In genomic region chr21:45365186-45365607, GRCh38 we compare ENCODE assay signal across 15 cellular contexts. TPM values are rescaled to one million over a fixed set of nuclear protein-coding genes. Genes with fewer than 3 reads are reported as not detected.
DNase-seq lines count a peak whose midpoint lies in the region; ATAC-seq and TF ChIP-seq lines count a peak whose summit lies in the region.
"Had no signal": no experiment of that assay in that cellular context is flagged by ENCODE, and none has a peak within 500 bp of the region (broad histone marks: within the 10 kb centered on the region; RNA-seq: fewer than 3 reads in every experiment).

No MANE protein-coding gene starts in this region.

- peak overlapping the region; percentile 92 for H2BK20ac ChIP-seq in IMR-90 (ENCODE audit: low read depth, low read length)

- peaks cover 53% of the 10 kb centered on the region for H3K4me1 Mint-ChIP-seq in endodermal cell

- CTCF ChIA-PET in IMR-90 (lab: Yijun Ruan, JAX) = interaction anchor here (0.8 kb wide), 2 partner anchors 56 to 226 kb away, joined by 3 read pairs; no protein-coding TSS in a partner anchor

- POLR2A ChIA-PET in IMR-90 (lab: Charles Lee; ENCODE audit: unreplicated experiment) = interaction anchor here (1.0 kb wide), 1 partner anchor 71 kb away, joined by 4 read pairs; no protein-coding TSS in a partner anchor

- no peak for ATAC-seq in IMR-90 (ENCODE audit: low read depth)
- no peak for ATAC-seq in thoracic aorta (ENCODE audit: insufficient number of reproducible peaks, low FRiP score, low read depth)
- ATAC-seq in HG02973 (IDR thresholded peaks at IDR 0.05; ENCODE audit: unreplicated experiment) = no peak
- ATAC-seq: activated CD8-positive, alpha-beta T cell treated with anti-CD3 and anti-CD28 coated beads for 36 hours; T-helper 17 cell had no signal

- intact Hi-C loops in IMR-90 (cut with micrococcal nuclease) = loop anchor here (2.0 kb wide), 1 partner anchor 34 kb away; no protein-coding TSS in a partner anchor

- DNase-seq in IMR-90 (no peak), endodermal cell (no peak), mesendoderm (no peak), thoracic aorta (ENCODE audit: low spot score) (no peak), kidney tubule cell (ENCODE audit: low spot score) (no peak), NCI-H128 (lab: John Stamatoyannopoulos, UW; ENCODE audit: unreplicated experiment) (no peak), NK-92 (lab: John Stamatoyannopoulos, UW; ENCODE audit: unreplicated experiment) (no peak)
- DNase-seq: activated CD8-positive, alpha-beta T cell treated with anti-CD3 and anti-CD28 coated beads for 36 hours; activated naive CD4-positive, alpha-beta T cell treated with anti-CD3 and anti-CD28 coated beads for 36 hours; CD4-positive, CD25-positive, alpha-beta regulatory T cell; glutamatergic neuron; NCI-H2029; T-helper 17 cell had no signal

- peaks cover 21% of the 10 kb centered on the region for H3K9me1 ChIP-seq in IMR-90 (ENCODE audit: insufficient read depth, low read length)

- H4K5ac ChIP-seq in IMR-90 (ENCODE audit: low read depth, low read length) (peak overlapping the region; percentile 86), mesendoderm (ENCODE audit: low read length) (no peak overlapping the region)

- H3K56ac ChIP-seq in IMR-90 (ENCODE audit: extremely low read depth, insufficient read depth, low read length) = no peak overlapping the region
- H3K56ac ChIP-seq in mesendoderm (ENCODE audit: low read length) = peak overlapping the region; percentile 88

- peak overlapping the region; percentile 99; the same call in 2 of the 3 replicates for H2BK15ac ChIP-seq in IMR-90 (ENCODE audit: low read depth, low read length)
- H2BK15ac ChIP-seq in mesendoderm (replicated peaks; ENCODE audit: low read depth) = no peak overlapping the region

- peak overlapping the region; percentile 88 for H2AFZ ChIP-seq in IMR-90 (replicated peaks; ENCODE audit: low read length, poor library complexity)

- peaks cover 38% of the 10 kb centered on the region for H3K4me1 ChIP-seq in IMR-90 (ENCODE audit: control insufficient read depth, insufficient read depth, low read length)
- peaks cover 27% of the 10 kb centered on the region for H3K4me1 ChIP-seq in endodermal cell (ENCODE audit: control insufficient read depth, insufficient read depth, low read length)
- peaks cover 9% of the 10 kb centered on the region for H3K4me1 ChIP-seq in mesendoderm (ENCODE audit: control insufficient read depth, low read depth, low read length)
- H3K4me1 ChIP-seq in thoracic aorta (ENCODE audit: control insufficient read depth in 1 of 2, low read depth in 2 of 2) = peaks cover 20 to 46% of the 10 kb centered on the region in 2 donors

- H2BK120ac ChIP-seq in IMR-90 (ENCODE audit: low read depth, low read length) (peak overlapping the region; percentile 98), mesendoderm (ENCODE audit: low read depth, low read length) (peak overlapping the region; percentile 30)

- no peaks in the 10 kb centered on the region for H3K9me3 ChIP-seq in IMR-90 (ENCODE audit: control insufficient read depth, insufficient read depth, low read length)
- H3K9me3 ChIP-seq in endodermal cell (ENCODE audit: control insufficient read depth, low read length) = no peaks in the 10 kb centered on the region
- no peaks in the 10 kb centered on the region for H3K9me3 ChIP-seq in thoracic aorta

- no peak overlapping the region for H3K4me3 Mint-ChIP-seq in endodermal cell
- H3K4me3 Mint-ChIP-seq: activated CD8-positive, alpha-beta T cell treated with anti-CD3 and anti-CD28 coated beads for 36 hours; activated naive CD4-positive, alpha-beta T cell treated with anti-CD3 and anti-CD28 coated beads for 36 hours; CD4-positive, CD25-positive, alpha-beta regulatory T cell; dendritic cell treated with granulocyte-macrophage colony-stimulating factor and Interleukin-4, amounts not matched to agents 40 ng/mL and 50 ng/mL, for 4 days; T-helper 17 cell had no signal

- H3K27ac Mint-ChIP-seq in endodermal cell = peak overlapping the region; percentile 96
- H3K27ac Mint-ChIP-seq: activated CD8-positive, alpha-beta T cell treated with anti-CD3 and anti-CD28 coated beads for 36 hours; activated naive CD4-positive, alpha-beta T cell treated with anti-CD3 and anti-CD28 coated beads for 36 hours; T-helper 17 cell had no signal

- no peaks in the 10 kb centered on the region for H3K79me2 ChIP-seq in mesendoderm (ENCODE audit: control insufficient read depth, insufficient read depth, low read length)

- H3K9ac ChIP-seq in IMR-90 (ENCODE audit: low read depth, low read length) (no peak overlapping the region), endodermal cell (ENCODE audit: extremely low read depth, low read length, poor library complexity, severe bottlenecking) (peak overlapping the region; percentile 69), mesendoderm (ENCODE audit: low read length) (no peak overlapping the region)

- H3K23ac ChIP-seq in IMR-90 (ENCODE audit: low read depth, low read length) (peak overlapping the region; percentile 78; the same call in 1 of the 2 replicates), mesendoderm (ENCODE audit: low read length) (peak overlapping the region; percentile 94)

- H3K36me3 Mint-ChIP-seq in endodermal cell (ENCODE audit: low read depth) = no peaks in the 10 kb centered on the region
- H3K36me3 Mint-ChIP-seq: CD4-positive, CD25-positive, alpha-beta regulatory T cell had no signal

- H2BK5ac ChIP-seq in IMR-90 (ENCODE audit: low read depth, low read length, poor library complexity, severe bottlenecking) (peak overlapping the region; percentile 99), mesendoderm (ENCODE audit: low read length) (peak overlapping the region; percentile 67)

- H3K18ac ChIP-seq in IMR-90 (ENCODE audit: low read depth, low read length) (peak overlapping the region; percentile 43; the same call in 1 of the 2 replicates), mesendoderm (ENCODE audit: low read length) (peak overlapping the region; percentile 84)

- H3K9me3 Mint-ChIP-seq in endodermal cell = no peaks in the 10 kb centered on the region
- H3K9me3 Mint-ChIP-seq: activated CD8-positive, alpha-beta T cell treated with anti-CD3 and anti-CD28 coated beads for 36 hours; activated naive CD4-positive, alpha-beta T cell treated with anti-CD3 and anti-CD28 coated beads for 36 hours; CD4-positive, CD25-positive, alpha-beta regulatory T cell; dendritic cell treated with granulocyte-macrophage colony-stimulating factor and Interleukin-4, amounts not matched to agents 40 ng/mL and 50 ng/mL, for 4 days had no signal

- H3K14ac ChIP-seq in IMR-90 (replicated peaks; ENCODE audit: low read depth, low read length) = peak overlapping the region; percentile 81

- no peaks in the 10 kb centered on the region for H3K36me3 ChIP-seq in IMR-90 (ENCODE audit: control insufficient read depth, insufficient read depth, low read length)
- no peaks in the 10 kb centered on the region for H3K36me3 ChIP-seq in endodermal cell (ENCODE audit: control insufficient read depth, insufficient read depth, low read length)
- no peaks in the 10 kb centered on the region for H3K36me3 ChIP-seq in mesendoderm (ENCODE audit: control insufficient read depth, insufficient read depth, low read length)
- H3K36me3 ChIP-seq in thoracic aorta = no peaks in the 10 kb centered on the region

- H3K27me3 ChIP-seq in IMR-90 (ENCODE audit: control insufficient read depth, insufficient read depth, low read length) (no peaks in the 10 kb centered on the region), endodermal cell (ENCODE audit: control insufficient read depth, insufficient read depth, low read length, poor library complexity, severe bottlenecking) (no peaks in the 10 kb centered on the region), mesendoderm (ENCODE audit: insufficient read depth, low read length, poor library complexity) (no peaks in the 10 kb centered on the region), thoracic aorta (replicated peaks; ENCODE audit: insufficient read depth) (no peaks in the 10 kb centered on the region)

- H3K4ac ChIP-seq in IMR-90 (ENCODE audit: low read depth, low read length) = peak overlapping the region; percentile 96
- H3K4ac ChIP-seq in mesendoderm (ENCODE audit: low read depth, low read length) = peak overlapping the region; percentile 94

- H2AK5ac ChIP-seq in IMR-90 (ENCODE audit: low read depth, low read length) = peak overlapping the region; percentile 100
- H2AK5ac ChIP-seq in mesendoderm (ENCODE audit: low read length) = no peak overlapping the region

- BruUV-seq in IMR-90 (replicated peaks; lab: Mats Ljungman, UMichigan) = no TSS peak

- 97% methylated on average over 7 of the region's 25 CpGs; no CpG with 5 or more reads in 1 of the 2 experiments for WGBS in IMR-90 (ENCODE audit: extremely low coverage in 2 of 2, insufficient read length in 1 of 2), 2 experiments
- 85 to 88% methylated on average over 15 to 25 of the region's 25 CpGs for WGBS in endodermal cell (ENCODE audit: insufficient coverage in 1 of 2, insufficient read length in 1 of 2), 2 experiments
- WGBS in mesendoderm (ENCODE audit: extremely low coverage, insufficient coverage, low lambda C conversion rate) = no CpG with 5 or more reads among the region's 25 CpGs

- H4K20me1 ChIP-seq in IMR-90 (ENCODE audit: insufficient read depth, low read length) = no peaks in the 10 kb centered on the region

- in situ Hi-C loops in IMR-90 (cut with MboI; ENCODE audit: low sequenced_read_pairs) = no loop called here

- H3K27me3 Mint-ChIP-seq in endodermal cell (ENCODE audit: insufficient read depth) = no peaks in the 10 kb centered on the region
- H3K27me3 Mint-ChIP-seq: CD4-positive, CD25-positive, alpha-beta regulatory T cell had no signal

- H3K79me1 ChIP-seq in IMR-90 (ENCODE audit: low read depth in 1 of 2, low read length in 2 of 2) (peaks cover 0 to 25% of the 10 kb centered on the region in 2 experiments; a peak in 2 of 4 replicates), mesendoderm (ENCODE audit: low read length) (no peaks in the 10 kb centered on the region)

- H3K4me3 ChIP-seq in IMR-90 (ENCODE audit: insufficient read depth, low read depth, low read length) = no peak overlapping the region
- no peak overlapping the region for H3K4me3 ChIP-seq in endodermal cell (ENCODE audit: low read length)
- no peak overlapping the region for H3K4me3 ChIP-seq in mesendoderm (ENCODE audit: low read length)
- no peak overlapping the region for H3K4me3 ChIP-seq in thoracic aorta

- TF ChIP-seq CTCF in IMR-90 (conservative IDR thresholded peaks at IDR 0.05; ENCODE audit: low read depth, low read length) (no peak), endodermal cell (conservative IDR thresholded peaks at IDR 0.05) (no peak), thoracic aorta (IDR thresholded peaks at IDR 0.05) (no peak)

- peak overlapping the region; percentile 98 for H2AK9ac ChIP-seq in IMR-90 (replicated peaks; ENCODE audit: low read depth, low read length, poor library complexity)

- no peak for TF ChIP-seq POLR2A in IMR-90 (IDR thresholded peaks at IDR 0.05; ENCODE audit: low read depth, low read length)

- H3K27ac ChIP-seq in IMR-90 (ENCODE audit: insufficient read depth, low read length) = peak overlapping the region; percentile 97
- peak overlapping the region; percentile 63 for H3K27ac ChIP-seq in endodermal cell (ENCODE audit: low read depth, low read length)
- peak overlapping the region; percentile 29 for H3K27ac ChIP-seq in mesendoderm (ENCODE audit: low read depth, low read length)
- H3K27ac ChIP-seq in thoracic aorta = peak overlapping the region; percentile 100

- no peak for TF ChIP-seq RAD21 in IMR-90 (IDR thresholded peaks at IDR 0.05; ENCODE audit: low read length)

- H3K4me2 ChIP-seq in IMR-90 (ENCODE audit: low read depth, low read length) (no peak overlapping the region), mesendoderm (ENCODE audit: low read length) (no peak overlapping the region)

- dilution Hi-C loops in IMR-90 (cut with HindIII; ENCODE audit: low sequenced_read_pairs, unreplicated experiment) = no loop called here

- H4K8ac ChIP-seq in IMR-90 (ENCODE audit: low read depth in 2 of 2, low read length in 2 of 2) = peak overlapping the region; percentile 96 to 98
- no peak overlapping the region for H4K8ac ChIP-seq in mesendoderm (ENCODE audit: low read depth, low read length)

- peak overlapping the region; percentile 98 for H4K91ac ChIP-seq in IMR-90 (ENCODE audit: insufficient read depth, low read depth, low read length)

RNA-seq across cellular contexts. Expression of gene COL18A1, which starts 39.8 kb away (rescaled TPM):
- total RNA-seq in IMR-90 (2012; rRNA removed) (4.3 and 6.7 TPM in 2 replicates), endodermal cell (100 to 1,000 TPM; 332 to 398 TPM), thoracic aorta (100 to 1,000 TPM; 507 to 811 TPM)
- polyA plus RNA-seq in IMR-90 (2012; rRNA removed) = 46.7 and 52.6 TPM in 2 replicates
- polyA plus RNA-seq in IMR-90 (2012; cell fraction: cytosol; rRNA removed) = 66.0 and 124 TPM in 2 replicates
- 136 and 394 TPM in 2 replicates for polyA plus RNA-seq in IMR-90 (2012; cell fraction: nucleus; rRNA removed; ENCODE audit: low replicate concordance)
- 216 TPM for polyA plus RNA-seq in endodermal cell (2013, experiment 1 of 2)
- polyA plus RNA-seq in endodermal cell (2013, experiment 2 of 2) = 213 TPM
- polyA plus RNA-seq in mesendoderm (2013, experiment 1 of 2) = 84.0 TPM
- 85.5 TPM for polyA plus RNA-seq in mesendoderm (2013, experiment 2 of 2)

Comparison
In these comparisons a context has a peak if more than half of its experiments do, and no peak if none do; other contexts are left out.
1. H3K27ac ChIP-seq: peak in every context shown above with its lines; median percentile 100 in thoracic aorta; 97 in IMR-90; 63 in endodermal cell; 29 in mesendoderm.
2. RNA of gene COL18A1, which starts 39.8 kb away (total RNA-seq): 507 to 811 TPM in thoracic aorta and 332 to 398 TPM in endodermal cell; 4.3 to 6.7 TPM in IMR-90; every median in the first group is over 10 times any median in the second.